Comparison of ENCODE assay signal across 10 cellular contexts in the genomic region with DNA sequence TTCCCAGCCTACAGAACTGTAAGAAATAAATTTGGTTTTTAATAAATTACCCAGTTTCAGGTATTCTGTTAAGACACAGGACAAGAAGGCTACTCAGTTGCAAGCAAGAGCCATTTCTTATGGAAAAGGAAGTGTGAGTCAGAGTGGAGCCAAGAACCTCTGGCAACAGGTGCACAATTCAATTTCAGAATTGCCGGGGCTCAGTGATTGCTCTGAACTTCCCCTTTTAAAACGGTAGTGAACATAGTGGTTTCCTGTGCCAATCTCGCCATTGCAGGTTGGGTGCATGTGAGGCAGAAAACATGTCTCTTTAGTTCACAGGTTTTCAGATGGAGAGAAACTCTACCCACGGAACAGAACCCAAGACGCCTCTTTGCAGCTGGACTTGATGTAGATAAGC. TPM values are rescaled to one million over a fixed set of nuclear protein-coding genes. Genes with fewer than 3 reads are reported as not detected.
DNase-seq lines count a peak whose midpoint lies in the region; ATAC-seq and TF ChIP-seq lines count a peak whose summit lies in the region.
"Had no signal": no experiment of that assay in that cellular context is flagged by ENCODE, and none has a peak within 500 bp of the region (broad histone marks: within the 10 kb centered on the region; RNA-seq: fewer than 3 reads in every experiment).

No MANE protein-coding gene starts in this region.

- TF ChIP-seq POLR2A in Peyer's patch (IDR thresholded peaks at IDR 0.05), result no peak

- H3K36me3 Mint-ChIP-seq in activated naive CD4-positive, alpha-beta T cell treated with anti-CD3 and anti-CD28 coated beads, Interleukin-2, amount 10 ng/mL, durations not matched to agents 7 days and 5 days, result peaks cover 13% of the 10 kb centered on the region
- no peaks in the 10 kb centered on the region for H3K36me3 Mint-ChIP-seq in neural progenitor cell
- H3K36me3 Mint-ChIP-seq: brain had no signal

- no peak overlapping the region for H3K4me3 Mint-ChIP-seq in activated naive CD4-positive, alpha-beta T cell treated with anti-CD3 and anti-CD28 coated beads, Interleukin-2, amount 10 ng/mL, durations not matched to agents 7 days and 5 days
- H3K4me3 Mint-ChIP-seq in stimulated activated naive CD8-positive, alpha-beta T cell treated with anti-CD3 and anti-CD28 coated beads, Interleukin-15, amount 100 ng/mL, for 72 hours, result no peak overlapping the region
- no peak overlapping the region for H3K4me3 Mint-ChIP-seq in neural progenitor cell
- H3K4me3 Mint-ChIP-seq: brain had no signal

- H3K27ac Mint-ChIP-seq in activated naive CD4-positive, alpha-beta T cell treated with anti-CD3 and anti-CD28 coated beads, Interleukin-2, amount 10 ng/mL, durations not matched to agents 7 days and 5 days, result no peak overlapping the region
- H3K27ac Mint-ChIP-seq in stimulated activated naive CD8-positive, alpha-beta T cell treated with anti-CD3 and anti-CD28 coated beads, Interleukin-15, amount 100 ng/mL, for 72 hours, result no peak overlapping the region
- no peak overlapping the region for H3K27ac Mint-ChIP-seq in neural progenitor cell

- CTCF ChIA-PET in activated naive CD4-positive, alpha-beta T cell treated with anti-CD3 and anti-CD28 coated beads, Interleukin-2, amount 10 ng/mL, durations not matched to agents 7 days and 5 days (lab: Charles Lee), result interaction anchor here (1.1 to 13.6 kb wide), 2 partner anchors 15 to 64 kb away, joined by 3 to 382 read pairs; a partner anchor contains a TSS

- peak; percentile 64 for ATAC-seq in HG03064 (IDR thresholded peaks at IDR 0.05; ENCODE audit: low read depth, unreplicated experiment)
- ATAC-seq in stimulated activated naive CD8-positive, alpha-beta T cell treated with anti-CD3 and anti-CD28 coated beads, Interleukin-15, amount 100 ng/mL, for 72 hours, result peak; percentile 44

- H3K27me3 ChIP-seq in Peyer's patch (no peaks in the 10 kb centered on the region), neural progenitor cell (peaks cover 16% of the 10 kb centered on the region)

- no peaks in the 10 kb centered on the region for H3K79me2 ChIP-seq in neural progenitor cell (ENCODE audit: low read depth)

- no peak for TF ChIP-seq CTCF in Peyer's patch (IDR thresholded peaks at IDR 0.05)
- TF ChIP-seq CTCF in neural progenitor cell (IDR thresholded peaks at IDR 0.05), result no peak

- H3K36me3 ChIP-seq in Peyer's patch (no peaks in the 10 kb centered on the region), neural progenitor cell (no peaks in the 10 kb centered on the region)

- no peak overlapping the region for H2AFZ ChIP-seq in neural progenitor cell (replicated peaks)

- H3K9me3 ChIP-seq in Peyer's patch (no peaks in the 10 kb centered on the region), neural progenitor cell (ENCODE audit: low read depth) (no peaks in the 10 kb centered on the region)

- no peaks in the 10 kb centered on the region for H4K20me1 ChIP-seq in neural progenitor cell (ENCODE audit: low read depth)

- intact Hi-C loops in posterior vena cava (cut with DNase I), result no loop called here

- H3K4me3 ChIP-seq in Peyer's patch, result no peak overlapping the region
- H3K4me3 ChIP-seq in neural progenitor cell, result no peak overlapping the region

- no peak overlapping the region for H3K9ac ChIP-seq in neural progenitor cell

- H3K4me1 ChIP-seq in Peyer's patch (peaks cover 0 to 11% (median 1%) of the 10 kb centered on the region in 4 donors), neural progenitor cell (no peaks in the 10 kb centered on the region)

- peak; percentile 27 for DNase-seq in activated naive CD4-positive, alpha-beta T cell treated with anti-CD3 and anti-CD28 coated beads, Interleukin-2, amount 10 ng/mL, durations not matched to agents 7 days and 5 days
- DNase-seq in activated naive CD4-positive, alpha-beta T cell treated with Interleukin-2 at 50 U/mL for 16 hours, result no peak
- DNase-seq in Peyer's patch, result peak in 2 of 3 donors; percentile 71 to 72
- DNase-seq in stimulated activated naive CD8-positive, alpha-beta T cell treated with anti-CD3 and anti-CD28 coated beads, Interleukin-15, amount 100 ng/mL, for 72 hours, result peak in 1 of 2 donors; percentile 30
- no peak for DNase-seq in neural progenitor cell (ENCODE audit: low spot score)
- no peak for DNase-seq in posterior vena cava (ENCODE audit: low spot score)
- DNase-seq in SHP77 treated with DMSO at 0.1 percent for 48 hours (lab: John Stamatoyannopoulos, UW), result no peak
- DNase-seq: NCI-H1436 had no signal

- peak overlapping the region in 1 of 4 donors; percentile 27 for H3K27ac ChIP-seq in Peyer's patch
- H3K27ac ChIP-seq in neural progenitor cell, result no peak overlapping the region

- no peaks in the 10 kb centered on the region for H3K9me3 Mint-ChIP-seq in activated naive CD4-positive, alpha-beta T cell treated with anti-CD3 and anti-CD28 coated beads, Interleukin-2, amount 10 ng/mL, durations not matched to agents 7 days and 5 days
- H3K9me3 Mint-ChIP-seq in stimulated activated naive CD8-positive, alpha-beta T cell treated with anti-CD3 and anti-CD28 coated beads, Interleukin-15, amount 100 ng/mL, for 72 hours, result no peaks in the 10 kb centered on the region
- no peaks in the 10 kb centered on the region for H3K9me3 Mint-ChIP-seq in neural progenitor cell
- H3K9me3 Mint-ChIP-seq: brain had no signal

- no peaks in the 10 kb centered on the region for H3F3A ChIP-seq in neural progenitor cell (ENCODE audit: low read depth)

- peaks cover 35% of the 10 kb centered on the region for H3K4me1 Mint-ChIP-seq in activated naive CD4-positive, alpha-beta T cell treated with anti-CD3 and anti-CD28 coated beads, Interleukin-2, amount 10 ng/mL, durations not matched to agents 7 days and 5 days
- peaks cover 28% of the 10 kb centered on the region for H3K4me1 Mint-ChIP-seq in stimulated activated naive CD8-positive, alpha-beta T cell treated with anti-CD3 and anti-CD28 coated beads, Interleukin-15, amount 100 ng/mL, for 72 hours
- peaks cover 3% of the 10 kb centered on the region for H3K4me1 Mint-ChIP-seq in neural progenitor cell

- peaks cover 7% of the 10 kb centered on the region for H3K27me3 Mint-ChIP-seq in activated naive CD4-positive, alpha-beta T cell treated with anti-CD3 and anti-CD28 coated beads, Interleukin-2, amount 10 ng/mL, durations not matched to agents 7 days and 5 days
- no peaks in the 10 kb centered on the region for H3K27me3 Mint-ChIP-seq in stimulated activated naive CD8-positive, alpha-beta T cell treated with anti-CD3 and anti-CD28 coated beads, Interleukin-15, amount 100 ng/mL, for 72 hours
- H3K27me3 Mint-ChIP-seq in neural progenitor cell (ENCODE audit: insufficient read depth, low read depth), result peaks cover 5% of the 10 kb centered on the region
- H3K27me3 Mint-ChIP-seq: brain had no signal

- no peak overlapping the region for H3K4me2 ChIP-seq in neural progenitor cell

RNA-seq across cellular contexts. Expression of a gene that starts 16.4 kb away (rescaled TPM):
- 100 to 1,000 TPM in 3 of 4 donors, 10 to 100 TPM in 1; 87.5 to 147 (median 113) TPM for total RNA-seq in Peyer's patch
- 24.5 and 57.3 TPM in 2 replicates for total RNA-seq in neural progenitor cell (ENCODE audit: low replicate concordance)
- total RNA-seq in posterior vena cava, result 100 to 1,000 TPM; 120 to 138 TPM

RNA-seq across cellular contexts. Expression of a gene that starts 24.2 kb away (rescaled TPM):
- 10 to 100 TPM; 62.7 to 75.2 (median 68.0) TPM for total RNA-seq in Peyer's patch
- 10.2 and 15.1 TPM in 2 replicates for total RNA-seq in neural progenitor cell (ENCODE audit: low replicate concordance)
- total RNA-seq in posterior vena cava, result 100 to 1,000 TPM; 119 to 141 TPM

RNA-seq across cellular contexts. Expression of a gene that starts 37.3 kb away (rescaled TPM):
- total RNA-seq in Peyer's patch, result 10 to 100 TPM in 1 of 4 donors, 1 to 10 TPM in 2, not detected in 1; 2.1 to 12.4 (median 7.9) TPM
- total RNA-seq in neural progenitor cell (ENCODE audit: low replicate concordance), result 2.7 and 5.8 TPM in 2 replicates
- total RNA-seq in posterior vena cava, result 10 to 100 TPM; 38.0 to 57.7 TPM

RNA-seq across cellular contexts. Expression of a gene that starts 54.2 kb away (rescaled TPM):
- total RNA-seq in Peyer's patch, result not detected
- 0.06 TPM in 1 of 2 replicates, not detected in the other for total RNA-seq in neural progenitor cell (ENCODE audit: low replicate concordance)
- total RNA-seq in posterior vena cava, result 1 to 10 TPM; 1.4 to 2.0 TPM

Comparison
In these comparisons a context has a peak if more than half of its experiments do, and no peak if none do; other contexts are left out.
1. DNase-seq: peak in activated naive CD4-positive, alpha-beta T cell treated with anti-CD3 and anti-CD28 coated beads, Interleukin-2, amount 10 ng/mL, durations not matched to agents 7 days and 5 days (single experiment) and Peyer's patch (2 of 3); none in activated naive CD4-positive, alpha-beta T cell treated with Interleukin-2 at 50 U/mL for 16 hours (single experiment), neural progenitor cell (single experiment), posterior vena cava (single experiment) and SHP77 treated with DMSO at 0.1 percent for 48 hours (single experiment).